1 cellular context compared by ENCODE assay signal in the genomic region with DNA sequence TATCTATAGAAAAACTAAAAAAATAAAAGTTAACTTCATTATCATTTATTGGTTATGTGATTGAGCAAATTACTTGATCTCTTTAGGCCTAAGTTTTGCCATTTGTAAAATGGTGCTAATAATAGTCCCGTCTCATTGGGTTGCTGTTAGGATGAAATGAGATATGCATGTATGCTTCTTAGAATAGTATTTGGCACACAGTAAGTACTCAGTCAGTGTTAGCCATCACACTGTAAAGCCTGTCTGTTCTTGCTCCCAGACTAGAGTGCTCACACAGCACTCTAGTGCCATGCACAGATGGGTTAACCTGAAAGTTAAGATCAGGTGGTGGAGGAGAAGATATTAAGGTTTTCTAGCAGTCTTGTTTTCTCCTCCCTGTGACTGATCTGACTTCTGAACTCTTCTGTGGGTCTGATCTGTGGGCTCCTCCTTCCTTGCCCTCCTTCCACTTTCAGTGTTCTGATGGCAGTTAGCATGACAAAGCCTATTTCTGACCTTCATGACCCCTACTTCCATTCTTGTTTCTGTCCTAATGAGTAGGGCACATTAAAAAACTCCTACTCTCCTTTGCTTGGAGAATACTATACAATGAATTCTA.
TF ChIP-seq lines count a peak whose summit lies in the region.

No MANE protein-coding gene starts in this region.

TF ChIP-seq in GM12878, 131 proteins besides CTCF, POLR2A, EP300 and RAD21 (continued from another document):
- no peak for TF ChIP-seq EGR1 (IDR thresholded peaks at IDR 0.05; ENCODE audit: borderline replicate concordance in 1 of 2, low read depth in 2 of 2, low read length in 2 of 2)
- TF ChIP-seq DPF2 (IDR thresholded peaks at IDR 0.05): no peak
- TF ChIP-seq LARP7 (IDR thresholded peaks at IDR 0.05): no peak
- no peak for TF ChIP-seq SUPT20H (IDR thresholded peaks at IDR 0.05; ENCODE audit: borderline replicate concordance, control insufficient read depth, low read depth, low read length)
- TF ChIP-seq TBL1XR1 (IDR thresholded peaks at IDR 0.05; ENCODE audit: low read depth, low read length): no peak
- TF ChIP-seq, protein P1, sequence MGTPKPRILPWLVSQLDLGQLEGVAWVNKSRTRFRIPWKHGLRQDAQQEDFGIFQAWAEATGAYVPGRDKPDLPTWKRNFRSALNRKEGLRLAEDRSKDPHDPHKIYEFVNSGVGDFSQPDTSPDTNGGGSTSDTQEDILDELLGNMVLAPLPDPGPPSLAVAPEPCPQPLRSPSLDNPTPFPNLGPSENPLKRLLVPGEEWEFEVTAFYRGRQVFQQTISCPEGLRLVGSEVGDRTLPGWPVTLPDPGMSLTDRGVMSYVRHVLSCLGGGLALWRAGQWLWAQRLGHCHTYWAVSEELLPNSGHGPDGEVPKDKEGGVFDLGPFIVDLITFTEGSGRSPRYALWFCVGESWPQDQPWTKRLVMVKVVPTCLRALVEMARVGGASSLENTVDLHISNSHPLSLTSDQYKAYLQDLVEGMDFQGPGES (IDR thresholded peaks at IDR 0.05): no peak
- TF ChIP-seq, protein P2, sequence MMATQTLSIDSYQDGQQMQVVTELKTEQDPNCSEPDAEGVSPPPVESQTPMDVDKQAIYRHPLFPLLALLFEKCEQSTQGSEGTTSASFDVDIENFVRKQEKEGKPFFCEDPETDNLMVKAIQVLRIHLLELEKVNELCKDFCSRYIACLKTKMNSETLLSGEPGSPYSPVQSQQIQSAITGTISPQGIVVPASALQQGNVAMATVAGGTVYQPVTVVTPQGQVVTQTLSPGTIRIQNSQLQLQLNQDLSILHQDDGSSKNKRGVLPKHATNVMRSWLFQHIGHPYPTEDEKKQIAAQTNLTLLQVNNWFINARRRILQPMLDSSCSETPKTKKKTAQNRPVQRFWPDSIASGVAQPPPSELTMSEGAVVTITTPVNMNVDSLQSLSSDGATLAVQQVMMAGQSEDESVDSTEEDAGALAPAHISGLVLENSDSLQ (IDR thresholded peaks at IDR 0.05): no peak
